Comparison of ENCODE assay signal across 18 cellular contexts in genomic region chr14:76113691-76114090, GRCh38.
"Had no signal": no experiment of that assay in that cellular context is flagged by ENCODE, and none has a peak within 500 bp of the region (broad histone marks: within the 10 kb centered on the region; RNA-seq: fewer than 3 reads in every experiment).

No MANE protein-coding gene starts in this region.

- H3K9me3 Mint-ChIP-seq: activated CD4-positive, alpha-beta memory T cell treated with anti-CD3 and anti-CD28 coated beads for 36 hours; activated naive CD4-positive, alpha-beta T cell treated with anti-CD3 and anti-CD28 coated beads, Interleukin-2, amount 10 ng/mL, durations not matched to agents 7 days and 5 days; neural crest cell had no signal

- H3K4me1 Mint-ChIP-seq: activated naive CD4-positive, alpha-beta T cell treated with anti-CD3 and anti-CD28 coated beads, Interleukin-2, amount 10 ng/mL, durations not matched to agents 7 days and 5 days; activated naive CD8-positive, alpha-beta T cell treated with anti-CD3 and anti-CD28 coated beads, Interleukin-2, amount 50 U/mL, for 24 hours; memory B cell; neural crest cell; stimulated activated memory B cell treated with anti-CD40 and anti-IgM and Interleukin-4, amounts not matched to agents 10 μg/mL and 1 μg/mL and 100 μg/mL, for 72 hours had no signal

- H3K4me3 Mint-ChIP-seq: activated CD4-positive, alpha-beta memory T cell treated with anti-CD3 and anti-CD28 coated beads for 36 hours; activated naive CD4-positive, alpha-beta T cell treated with anti-CD3 and anti-CD28 coated beads, Interleukin-2, amount 10 ng/mL, durations not matched to agents 7 days and 5 days; activated naive CD8-positive, alpha-beta T cell treated with anti-CD3 and anti-CD28 coated beads, Interleukin-2, amount 50 U/mL, for 24 hours; memory B cell; neural crest cell; stimulated activated memory B cell treated with anti-CD40 and anti-IgM and Interleukin-4, amounts not matched to agents 10 μg/mL and 1 μg/mL and 100 μg/mL, for 72 hours had no signal

- DNase-seq: activated CD4-positive, alpha-beta memory T cell treated with anti-CD3 and anti-CD28 coated beads for 36 hours; activated naive CD4-positive, alpha-beta T cell treated with anti-CD3 and anti-CD28 coated beads, Interleukin-2, amount 10 ng/mL, durations not matched to agents 7 days and 5 days; activated naive CD8-positive, alpha-beta T cell treated with anti-CD3 and anti-CD28 coated beads, Interleukin-2, amount 50 U/mL, for 24 hours; activated T-cell treated with anti-CD3 and anti-CD28 coated beads, Interleukin-2, amount 50 U/mL, for 48 hours; body of pancreas; cortex of kidney; left cardiac atrium; sigmoid colon; stimulated activated CD4-positive, alpha-beta T cell treated with anti-CD3 and anti-CD28 coated beads, Interleukin-15, amount 100 ng/mL, for 24 hours; stomach; T-helper 9 cell had no signal

- H3K4me1 ChIP-seq: body of pancreas, stomach, suprapubic skin, tibial nerve had no signal

- H3K27me3 ChIP-seq: body of pancreas, cardiac muscle cell, sigmoid colon, tibial nerve had no signal

- H3K4me3 ChIP-seq: body of pancreas, cardiac muscle cell, sigmoid colon, smooth muscle cell, stomach, suprapubic skin, tibial nerve had no signal

- H3K27ac ChIP-seq: body of pancreas, cardiac muscle cell, sigmoid colon, stomach, suprapubic skin, tibial nerve had no signal

- H3K36me3 ChIP-seq: cardiac muscle cell, sigmoid colon, stomach, suprapubic skin, tibial nerve had no signal

- H3K9me3 ChIP-seq: body of pancreas, sigmoid colon, suprapubic skin had no signal

- H3K27ac Mint-ChIP-seq: activated CD4-positive, alpha-beta memory T cell treated with anti-CD3 and anti-CD28 coated beads for 36 hours; activated naive CD4-positive, alpha-beta T cell treated with anti-CD3 and anti-CD28 coated beads, Interleukin-2, amount 10 ng/mL, durations not matched to agents 7 days and 5 days; activated naive CD8-positive, alpha-beta T cell treated with anti-CD3 and anti-CD28 coated beads, Interleukin-2, amount 50 U/mL, for 24 hours; memory B cell; stimulated activated memory B cell treated with anti-CD40 and anti-IgM and Interleukin-4, amounts not matched to agents 10 μg/mL and 1 μg/mL and 100 μg/mL, for 72 hours had no signal

- H3K4me2 ChIP-seq: smooth muscle cell had no signal

- ATAC-seq: activated naive CD8-positive, alpha-beta T cell treated with anti-CD3 and anti-CD28 coated beads, Interleukin-2, amount 50 U/mL, for 24 hours; body of pancreas; left cardiac atrium; stimulated activated memory B cell treated with anti-CD40 and anti-IgM and Interleukin-4, amounts not matched to agents 10 μg/mL and 1 μg/mL and 100 μg/mL, for 72 hours had no signal

- H3K36me3 Mint-ChIP-seq: activated CD4-positive, alpha-beta memory T cell treated with anti-CD3 and anti-CD28 coated beads for 36 hours; activated naive CD4-positive, alpha-beta T cell treated with anti-CD3 and anti-CD28 coated beads, Interleukin-2, amount 10 ng/mL, durations not matched to agents 7 days and 5 days; memory B cell; stimulated activated memory B cell treated with anti-CD40 and anti-IgM and Interleukin-4, amounts not matched to agents 10 μg/mL and 1 μg/mL and 100 μg/mL, for 72 hours had no signal
